9 cellular contexts compared by ENCODE assay signal in the genomic region with DNA sequence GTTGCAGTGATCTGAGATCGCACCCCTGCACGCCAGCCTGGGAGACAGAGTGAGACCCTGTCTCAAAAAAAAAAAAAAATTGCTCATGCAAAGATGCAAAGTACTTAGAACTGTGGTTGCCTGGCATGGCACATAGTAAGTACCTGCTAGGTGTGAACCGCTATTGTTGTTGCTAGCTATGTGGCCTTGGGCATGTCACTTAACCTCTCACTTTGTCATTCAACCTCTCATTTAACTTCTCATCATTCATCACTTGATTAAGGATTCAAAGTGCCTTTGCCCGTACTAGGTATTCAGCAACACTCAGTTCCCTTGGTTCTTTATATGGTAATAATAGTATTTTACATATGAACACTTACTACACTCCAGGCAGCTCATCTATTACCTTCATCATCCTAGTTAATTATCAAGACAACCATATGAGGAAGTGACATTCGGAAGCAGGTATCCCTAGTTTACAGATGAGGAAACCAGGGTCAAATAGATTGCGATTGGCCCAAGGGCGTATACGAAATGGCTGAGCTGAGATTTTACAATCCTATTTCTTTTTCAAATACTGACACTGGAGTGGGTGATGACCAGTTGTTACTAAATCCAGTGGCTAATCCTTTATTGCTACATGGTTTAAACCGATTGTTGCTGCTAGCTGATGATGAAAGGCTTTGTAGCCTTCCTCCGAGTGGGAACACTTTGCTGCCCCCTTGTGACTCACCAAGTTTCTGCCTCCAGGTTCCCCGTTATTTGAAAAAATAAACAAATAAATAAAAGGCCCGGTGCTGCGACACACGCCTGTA. TPM values are rescaled to one million over a fixed set of nuclear protein-coding genes. Genes with fewer than 3 reads are reported as not detected.
DNase-seq lines count a peak whose midpoint lies in the region; ATAC-seq and TF ChIP-seq lines count a peak whose summit lies in the region.
"Had no signal": no experiment of that assay in that cellular context is flagged by ENCODE, and none has a peak within 500 bp of the region (broad histone marks: within the 10 kb centered on the region; RNA-seq: fewer than 3 reads in every experiment).

No MANE protein-coding gene starts in this region.

- peak overlapping the region; percentile 49; the same call in 1 of the 2 replicates for H2AFZ ChIP-seq in KMS-11 (ENCODE audit: low read depth)

- no peak overlapping the region for H3K4me2 ChIP-seq in KMS-11
- H3K4me2 ChIP-seq: BLaER1 had no signal

- WGBS in right cardiac atrium = 36% methylated on average over 14 of the region's 14 CpGs
- WGBS in spleen, 5 donors = 29 to 42% (median 31%) methylated on average over 12 to 14 of the region's 14 CpGs

- H3K27me3 ChIP-seq in KMS-11 (ENCODE audit: insufficient read depth, low read depth) (no peaks in the 10 kb centered on the region), right cardiac atrium (ENCODE audit: control insufficient read depth, insufficient read depth) (no peaks in the 10 kb centered on the region), spleen (replicated peaks in 1 of 7) (no peaks in the 10 kb centered on the region)
- H3K27me3 ChIP-seq: BLaER1 had no signal

- DNase-seq in DMS79 treated with DMSO at 0.1 percent for 48 hours (lab: John Stamatoyannopoulos, UW) (peak; percentile 32), DMS79 (lab: John Stamatoyannopoulos, UW) (no peak), SK-N-DZ (ENCODE audit: low spot score) (peak; percentile 46), right cardiac atrium (peak; percentile 45 to 77 (median 53)), spleen (peak; percentile 76)
- peak; percentile 61 for DNase-seq in activated naive CD4-positive, alpha-beta T cell treated with anti-CD3 and anti-CD28 coated beads, Interleukin-2, amount 50 U/mL, for 16 hours

- no peak overlapping the region for H3K9ac ChIP-seq in KMS-11
- H3K9ac ChIP-seq: BLaER1 had no signal

- TF ChIP-seq CTCF in KMS-11 (conservative IDR thresholded peaks at IDR 0.05; ENCODE audit: low read depth, low read length) (peak; percentile 59), spleen (IDR thresholded peaks at IDR 0.05 in 8 of 11, conservative IDR thresholded peaks at IDR 0.05 in 3 of 11) (peak; percentile 24 to 76 (median 68))

- H3K4me1 ChIP-seq in KMS-11 (ENCODE audit: low read depth, poor library complexity, severe bottlenecking) (peaks cover 45% of the 10 kb centered on the region), right cardiac atrium (ENCODE audit: control insufficient read depth, insufficient read depth, low read length) (no peaks in the 10 kb centered on the region), spleen (peaks cover 0 to 10% (median 3%) of the 10 kb centered on the region in 6 donors)

- H4K20me1 ChIP-seq in KMS-11 (ENCODE audit: insufficient read depth) = no peaks in the 10 kb centered on the region
- H4K20me1 ChIP-seq: BLaER1 had no signal

- ATAC-seq in right cardiac atrium (peak in 1 of 2 donors; percentile 54), GM19467 (IDR thresholded peaks at IDR 0.05; ENCODE audit: unreplicated experiment) (no peak)

- H3K4me3 ChIP-seq in KMS-11 (IDR thresholded peaks at IDR 0.05; ENCODE audit: insufficient read depth, low read depth, low read length) (no peak overlapping the region), right cardiac atrium (ENCODE audit: low read length) (no peak overlapping the region), spleen (peak overlapping the region in 1 of 8 donors; percentile 21)
- H3K4me3 ChIP-seq: BLaER1 had no signal

- no peaks in the 10 kb centered on the region for H3K79me2 ChIP-seq in KMS-11 (ENCODE audit: insufficient read depth, low read depth)

- H3K36me3 ChIP-seq in KMS-11 (ENCODE audit: insufficient read depth) = no peaks in the 10 kb centered on the region
- H3K36me3 ChIP-seq in spleen = no peaks in the 10 kb centered on the region
- H3K36me3 ChIP-seq: BLaER1 had no signal

- H3K9me3 ChIP-seq in right cardiac atrium (ENCODE audit: control insufficient read depth, low read length) (no peaks in the 10 kb centered on the region), spleen (no peaks in the 10 kb centered on the region)
- H3K9me3 ChIP-seq: BLaER1 had no signal

- intact Hi-C loops in right cardiac atrium (cut with DNase I) = loop anchor here in 2 of 4 donors (10.0 kb wide), 2 partner anchors 125 to 215 kb away; a partner anchor contains a TSS
- intact Hi-C loops in spleen (cut with DNase I; ENCODE audit: low total_unique reads) = loop anchor here (5.0 kb wide), 2 partner anchors 117 to 212 kb away; no protein-coding TSS in a partner anchor

- TF ChIP-seq POLR2A in spleen (IDR thresholded peaks at IDR 0.05) = no peak

- H3K27ac ChIP-seq in KMS-11 (no peak overlapping the region), right cardiac atrium (ENCODE audit: low read length) (no peak overlapping the region), spleen (no peak overlapping the region)
- H3K27ac ChIP-seq: BLaER1 had no signal

RNA-seq across cellular contexts. Expression of a gene that starts 28.8 kb away (rescaled TPM):
- 0.64 TPM in 1 of 2 replicates, not detected in the other for polyA plus RNA-seq in SK-N-DZ (2014; cell fraction: cytosol; rRNA removed)
- 0.09 TPM in 1 of 2 replicates, not detected in the other for polyA plus RNA-seq in SK-N-DZ (2014; cell fraction: nucleus; rRNA removed)
- total RNA-seq in right cardiac atrium = under 1 TPM in 2 of 4 donors, not detected in 2; 0.37 to 0.53 TPM
- polyA plus RNA-seq in right cardiac atrium = 0.14 TPM
- total RNA-seq in spleen = 1 to 10 TPM; 5.0 to 9.5 (median 8.1) TPM
- 10 to 100 TPM; 19.2 to 26.2 (median 19.9) TPM for polyA plus RNA-seq in spleen

RNA-seq across cellular contexts. Expression of a gene that starts 36.6 kb away (rescaled TPM):
- 59.9 and 65.6 TPM in 2 replicates for polyA plus RNA-seq in SK-N-DZ (2014; cell fraction: cytosol; rRNA removed)
- 36.4 and 37.4 TPM in 2 replicates for polyA plus RNA-seq in SK-N-DZ (2014; cell fraction: nucleus; rRNA removed)
- total RNA-seq in right cardiac atrium (10 to 100 TPM; 13.9 to 30.4 (median 16.8) TPM), spleen (100 to 1,000 TPM in 3 of 7 donors, 10 to 100 TPM in 4; 94.7 to 139 (median 99.8) TPM)
- polyA plus RNA-seq in right cardiac atrium (5.7 TPM), spleen (10 to 100 TPM; 45.1 to 58.2 (median 50.8) TPM)
